In the genomic region with DNA sequence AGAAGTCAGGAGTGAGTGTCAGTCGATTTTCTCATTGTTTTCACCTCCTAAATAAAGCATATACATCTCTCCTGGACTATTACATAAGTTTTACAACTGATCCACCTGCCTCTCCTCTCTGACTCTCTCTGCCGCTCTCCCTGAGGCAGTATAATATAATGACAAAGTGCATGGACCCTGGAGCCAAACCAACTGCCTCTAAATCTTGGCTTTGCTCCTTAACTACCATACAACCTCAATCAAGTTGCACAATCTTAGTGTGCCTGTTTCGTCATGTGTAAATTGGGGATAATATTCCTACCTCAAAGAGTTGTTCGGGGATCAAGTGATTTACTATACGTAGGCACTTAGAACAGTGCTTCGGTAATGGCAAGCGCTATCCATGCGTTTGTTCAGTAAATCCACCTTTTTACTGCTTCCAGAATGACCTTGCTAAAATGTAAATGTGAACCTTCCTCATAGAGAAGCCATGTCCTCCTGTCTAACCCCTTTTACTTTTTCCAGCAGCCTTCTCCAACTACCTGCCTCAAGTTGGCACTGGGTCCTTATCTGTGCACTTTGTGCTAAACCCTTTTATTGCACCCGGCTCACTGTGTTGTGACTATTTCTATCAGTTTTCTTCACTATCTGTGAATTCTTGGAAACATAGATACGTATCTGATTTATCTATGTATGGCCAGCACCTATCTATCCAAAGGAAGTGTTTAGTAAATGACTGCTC, we compare ENCODE assay signal across 31 cellular contexts. TPM values are rescaled to one million over a fixed set of nuclear protein-coding genes. Genes with fewer than 3 reads are reported as not detected.
DNase-seq lines count a peak whose midpoint lies in the region; ATAC-seq, FAIRE-seq and TF ChIP-seq lines count a peak whose summit lies in the region.
"Had no signal": no experiment of that assay in that cellular context is flagged by ENCODE, and none has a peak within 500 bp of the region (broad histone marks: within the 10 kb centered on the region; RNA-seq: fewer than 3 reads in every experiment).

No MANE protein-coding gene starts in this region.

- peaks cover 27 to 43% of the 10 kb centered on the region in 2 donors for H3K4me1 Mint-ChIP-seq in natural killer cell
- peaks cover 24% of the 10 kb centered on the region in 2 donors for H3K4me1 Mint-ChIP-seq in natural killer cell treated with Interleukin-12 subunit alpha and Interleukin-12 subunit beta and Interleukin-15 and Interleukin-18, amount 100 ng/mL, for 72 hours (ENCODE audit: low read depth in 2 of 2)
- peaks cover 48% of the 10 kb centered on the region for H3K4me1 Mint-ChIP-seq in activated CD4-positive, alpha-beta T cell treated with anti-CD3 and anti-CD28 coated beads for 36 hours
- H3K4me1 Mint-ChIP-seq: brain had no signal

- CTCF ChIA-PET in GM10248 (lab: Yijun Ruan, JAX) = interaction anchor here (1.1 to 1.3 kb wide), 2 partner anchors 14 to 118 kb away, joined by 3 to 4 read pairs; no protein-coding TSS in a partner anchor
- CTCF ChIA-PET in activated CD4-positive, alpha-beta T cell treated with anti-CD3 and anti-CD28 coated beads for 36 hours (lab: Charles Lee) = interaction anchor here (0.5 to 1.2 kb wide), 2 partner anchors 12 to 136 kb away, joined by 3 read pairs; no protein-coding TSS in a partner anchor

- H3K36me3 ChIP-seq in pancreas (no peaks in the 10 kb centered on the region), spleen (no peaks in the 10 kb centered on the region)
- H3K36me3 ChIP-seq: adrenal gland, gastroesophageal sphincter, thoracic aorta had no signal

- ATAC-seq in natural killer cell (no peak), esophagus mucosa (peak; percentile 55), pancreas (peak in 3 of 4 donors; percentile 20 to 41 (median 38))
- no peak for ATAC-seq in natural killer cell treated with Interleukin-12 subunit alpha and Interleukin-12 subunit beta and Interleukin-15 and Interleukin-18, amount 100 ng/mL, for 72 hours
- ATAC-seq in activated CD4-positive, alpha-beta T cell treated with anti-CD3 and anti-CD28 coated beads for 36 hours = no peak
- ATAC-seq: A549, gastroesophageal sphincter had no signal

- TF ChIP-seq POLR2A in spleen (IDR thresholded peaks at IDR 0.05) = no peak

- H3K27ac ChIP-seq in pancreas (no peak overlapping the region), spleen (no peak overlapping the region), dorsolateral prefrontal cortex (no peak overlapping the region)
- H3K27ac ChIP-seq: A549, adrenal gland, gastroesophageal sphincter, thoracic aorta had no signal

- H3K9me3 ChIP-seq in pancreas (no peaks in the 10 kb centered on the region), spleen (no peaks in the 10 kb centered on the region)
- H3K9me3 ChIP-seq: A549, adrenal gland, gastroesophageal sphincter, thoracic aorta had no signal

- H3K4me3 ChIP-seq in pancreas = no peak overlapping the region
- no peak overlapping the region for H3K4me3 ChIP-seq in spleen
- H3K4me3 ChIP-seq in dorsolateral prefrontal cortex = no peak overlapping the region
- H3K4me3 ChIP-seq: A549, adrenal gland, gastroesophageal sphincter, thoracic aorta had no signal

- H3K4me1 ChIP-seq in pancreas = peaks cover 15 to 17% (median 15%) of the 10 kb centered on the region in 3 donors
- H3K4me1 ChIP-seq in spleen = peaks cover 0 to 14% (median 8%) of the 10 kb centered on the region in 6 donors
- H3K4me1 ChIP-seq: gastroesophageal sphincter had no signal

- H3K9me3 Mint-ChIP-seq in natural killer cell = no peaks in the 10 kb centered on the region
- H3K9me3 Mint-ChIP-seq in natural killer cell treated with Interleukin-12 subunit alpha and Interleukin-12 subunit beta and Interleukin-15 and Interleukin-18, amount 100 ng/mL, for 72 hours = no peaks in the 10 kb centered on the region
- H3K9me3 Mint-ChIP-seq in activated CD4-positive, alpha-beta T cell treated with anti-CD3 and anti-CD28 coated beads for 36 hours (ENCODE audit: low read depth) = peaks cover 3% of the 10 kb centered on the region
- H3K9me3 Mint-ChIP-seq: activated B cell treated with CpG ODN at 0.5 μM for 24 hours; brain; memory B cell; stimulated activated naive CD8-positive, alpha-beta T cell treated with anti-CD3 and anti-CD28 coated beads, Interleukin-15, Interleukin-2, amounts not matched to agents 100 ng/mL and 50 ng/mL, for 24 hours had no signal

- no peaks in the 10 kb centered on the region for H3K27me3 Mint-ChIP-seq in natural killer cell (ENCODE audit: low read depth in 2 of 2)
- H3K27me3 Mint-ChIP-seq in natural killer cell treated with Interleukin-12 subunit alpha and Interleukin-12 subunit beta and Interleukin-15 and Interleukin-18, amount 100 ng/mL, for 72 hours = no peaks in the 10 kb centered on the region
- H3K27me3 Mint-ChIP-seq in activated CD4-positive, alpha-beta T cell treated with anti-CD3 and anti-CD28 coated beads for 36 hours = no peaks in the 10 kb centered on the region
- H3K27me3 Mint-ChIP-seq: stimulated activated naive CD8-positive, alpha-beta T cell treated with anti-CD3 and anti-CD28 coated beads, Interleukin-15, Interleukin-2, amounts not matched to agents 100 ng/mL and 50 ng/mL, for 24 hours had no signal

- DNase-seq in natural killer cell = no peak
- no peak for DNase-seq in natural killer cell treated with Interleukin-12 subunit alpha and Interleukin-12 subunit beta and Interleukin-15 and Interleukin-18, amount 100 ng/mL, for 72 hours (ENCODE audit: low spot score)
- peak in 1 of 6 donors; percentile 46 for DNase-seq in pancreas
- no peak for DNase-seq in GM10248 (ENCODE audit: extremely low spot score)
- DNase-seq in activated CD4-positive, alpha-beta T cell treated with anti-CD3 and anti-CD28 coated beads for 36 hours = no peak
- no peak for DNase-seq in spleen
- DNase-seq in dorsolateral prefrontal cortex = no peak
- DNase-seq: activated B cell treated with CpG ODN at 0.5 μM for 24 hours; activated CD4-positive, alpha-beta T cell treated with anti-CD3 and anti-CD28 coated beads, Interleukin-2, amount 50 U/mL, for 48 hours; activated naive CD4-positive, alpha-beta T cell treated with Interleukin-2 at 50 U/mL for 16 hours; adrenal gland; AML-193; CD4-positive, CD25-positive, alpha-beta regulatory T cell; cerebellar nuclear complex; NCI-H187; NCI-H446 treated with DMSO at 0.1 percent for 48 hours; NCI-H774 had no signal

- TF ChIP-seq CTCF in natural killer cell (IDR thresholded peaks at IDR 0.05) (no peak), pancreas (IDR thresholded peaks at IDR 0.05) (no peak), GM10248 (IDR thresholded peaks at IDR 0.05; ENCODE audit: control extremely low read depth, extremely low read depth, low read depth, missing control alignments) (no peak), spleen (IDR thresholded peaks at IDR 0.05 in 8 of 11, conservative IDR thresholded peaks at IDR 0.05 in 3 of 11) (no peak), dorsolateral prefrontal cortex (IDR thresholded peaks at IDR 0.05 in 54 of 56, conservative IDR thresholded peaks at IDR 0.05 in 2 of 56; ENCODE audit: low read depth in 1 of 56, partially characterized antibody in 56 of 56) (no peak)

- intact Hi-C loops in natural killer cell (cut with micrococcal nuclease) (no loop called here), pancreas (cut with DNase I) (no loop called here), spleen (cut with DNase I; ENCODE audit: low total_unique reads) (no loop called here), dorsolateral prefrontal cortex (cut with DNase I) (no loop called here)
- intact Hi-C loops in activated CD4-positive, alpha-beta T cell treated with anti-CD3 and anti-CD28 coated beads for 36 hours (cut with DNase I, micrococcal nuclease) = no loop called here

- peak overlapping the region; percentile 25 for H3K4me3 Mint-ChIP-seq in natural killer cell
- H3K4me3 Mint-ChIP-seq in natural killer cell treated with Interleukin-12 subunit alpha and Interleukin-12 subunit beta and Interleukin-15 and Interleukin-18, amount 100 ng/mL, for 72 hours = no peak overlapping the region
- H3K4me3 Mint-ChIP-seq in activated CD4-positive, alpha-beta T cell treated with anti-CD3 and anti-CD28 coated beads for 36 hours = no peak overlapping the region
- H3K4me3 Mint-ChIP-seq: activated B cell treated with CpG ODN at 0.5 μM for 24 hours; brain; memory B cell; stimulated activated naive CD8-positive, alpha-beta T cell treated with anti-CD3 and anti-CD28 coated beads, Interleukin-15, Interleukin-2, amounts not matched to agents 100 ng/mL and 50 ng/mL, for 24 hours had no signal

- 39 to 64% methylated on average over 10 of the region's 10 CpGs for WGBS in pancreas, 2 donors
- 86 to 94% (median 87%) methylated on average over 10 of the region's 10 CpGs for WGBS in spleen, 5 donors

- H3K27ac Mint-ChIP-seq in natural killer cell = no peak overlapping the region
- H3K27ac Mint-ChIP-seq in natural killer cell treated with Interleukin-12 subunit alpha and Interleukin-12 subunit beta and Interleukin-15 and Interleukin-18, amount 100 ng/mL, for 72 hours = no peak overlapping the region
- no peak overlapping the region for H3K27ac Mint-ChIP-seq in activated CD4-positive, alpha-beta T cell treated with anti-CD3 and anti-CD28 coated beads for 36 hours
- H3K27ac Mint-ChIP-seq: activated B cell treated with CpG ODN at 0.5 μM for 24 hours; memory B cell; stimulated activated naive CD8-positive, alpha-beta T cell treated with anti-CD3 and anti-CD28 coated beads, Interleukin-15, Interleukin-2, amounts not matched to agents 100 ng/mL and 50 ng/mL, for 24 hours had no signal

- no peaks in the 10 kb centered on the region for H3K27me3 ChIP-seq in pancreas
- no peaks in the 10 kb centered on the region for H3K27me3 ChIP-seq in spleen (replicated peaks in 1 of 7)
- H3K27me3 ChIP-seq in dorsolateral prefrontal cortex = no peaks in the 10 kb centered on the region
- H3K27me3 ChIP-seq: adrenal gland, gastroesophageal sphincter had no signal

- FAIRE-seq in pancreas (lab: Jason Lieb, UNC) = no peak
- FAIRE-seq: A549, endothelial cell of umbilical vein, urothelium cell line had no signal

- H3K36me3 Mint-ChIP-seq in natural killer cell = no peaks in the 10 kb centered on the region
- H3K36me3 Mint-ChIP-seq in natural killer cell treated with Interleukin-12 subunit alpha and Interleukin-12 subunit beta and Interleukin-15 and Interleukin-18, amount 100 ng/mL, for 72 hours = no peaks in the 10 kb centered on the region
- H3K36me3 Mint-ChIP-seq in activated CD4-positive, alpha-beta T cell treated with anti-CD3 and anti-CD28 coated beads for 36 hours (ENCODE audit: low read depth) = no peaks in the 10 kb centered on the region
- H3K36me3 Mint-ChIP-seq: brain, memory B cell had no signal

- POLR2A ChIA-PET in GM10248 (lab: Yijun Ruan, JAX) = no interaction called here
- POLR2A ChIA-PET in activated CD4-positive, alpha-beta T cell treated with anti-CD3 and anti-CD28 coated beads for 36 hours (lab: Charles Lee) = no interaction called here

RNA-seq across cellular contexts. Expression of a gene that starts 30.6 kb away (rescaled TPM):
- total RNA-seq in natural killer cell (10 to 100 TPM; 72.2 to 81.4 (median 80.9) TPM), esophagus mucosa (63.5 TPM), pancreas (10 to 100 TPM; 23.6 to 43.0 (median 36.0) TPM), spleen (100 to 1,000 TPM in 3 of 7 donors, 10 to 100 TPM in 4; 54.4 to 114 (median 65.7) TPM), dorsolateral prefrontal cortex (100 to 1,000 TPM in 2 of 120 experiments, 10 to 100 TPM in 118; 37.6 to 101 (median 76.6) TPM)
- total RNA-seq in natural killer cell treated with Interleukin-12 subunit alpha and Interleukin-12 subunit beta and Interleukin-15 and Interleukin-18, amount 100 ng/mL, for 72 hours = 10 to 100 TPM; 67.7 to 85.5 TPM
- polyA plus RNA-seq in pancreas (10 to 100 TPM in 1 of 2 donors, 1 to 10 TPM in 1; 8.2 to 32.9 TPM), spleen (10 to 100 TPM; 19.6 to 29.4 (median 22.3) TPM)
- total RNA-seq in activated CD4-positive, alpha-beta T cell treated with anti-CD3 and anti-CD28 coated beads for 36 hours = 100 to 1,000 TPM in 1 of 2 experiments, 10 to 100 TPM in 1; 71.4 to 101 TPM

RNA-seq across cellular contexts. Expression of a gene that starts 57.4 kb away (rescaled TPM):
- total RNA-seq in natural killer cell (not detected), esophagus mucosa (0.44 TPM), pancreas (1 to 10 TPM in 1 of 6 donors, under 1 TPM in 1, not detected in 4; 0.23 to 1.1 TPM), spleen (under 1 TPM in 1 of 7 donors, not detected in 6; 0.37 TPM), dorsolateral prefrontal cortex (not detected)
- not detected for total RNA-seq in natural killer cell treated with Interleukin-12 subunit alpha and Interleukin-12 subunit beta and Interleukin-15 and Interleukin-18, amount 100 ng/mL, for 72 hours
- polyA plus RNA-seq in pancreas (under 1 TPM in 1 of 2 donors, not detected in 1; 0.34 TPM), spleen (under 1 TPM in 1 of 3 donors, not detected in 2; 0.13 TPM)
- not detected for total RNA-seq in activated CD4-positive, alpha-beta T cell treated with anti-CD3 and anti-CD28 coated beads for 36 hours
- total RNA-seq: activated B cell treated with CpG ODN at 0.5 μM for 24 hours; CD4-positive, CD25-positive, alpha-beta regulatory T cell; Daoy; dermis microvascular lymphatic vessel endothelial cell; endothelial cell of umbilical vein; posterior vena cava; RPMI7951; skeletal muscle tissue; thoracic aorta had no signal
- polyA plus RNA-seq: A549, endothelial cell of umbilical vein had no signal

Comparison
In these comparisons a context has a peak if more than half of its experiments do, and no peak if none do; other contexts are left out.
1. ATAC-seq: peak in esophagus mucosa (single experiment) and pancreas (3 of 4); none in natural killer cell (0 of 3), natural killer cell treated with Interleukin-12 subunit alpha and Interleukin-12 subunit beta and Interleukin-15 and Interleukin-18, amount 100 ng/mL, for 72 hours (0 of 2) and activated CD4-positive, alpha-beta T cell treated with anti-CD3 and anti-CD28 coated beads for 36 hours (single experiment).